Comparison of ENCODE assay signal across 9 cellular contexts in the genomic region with DNA sequence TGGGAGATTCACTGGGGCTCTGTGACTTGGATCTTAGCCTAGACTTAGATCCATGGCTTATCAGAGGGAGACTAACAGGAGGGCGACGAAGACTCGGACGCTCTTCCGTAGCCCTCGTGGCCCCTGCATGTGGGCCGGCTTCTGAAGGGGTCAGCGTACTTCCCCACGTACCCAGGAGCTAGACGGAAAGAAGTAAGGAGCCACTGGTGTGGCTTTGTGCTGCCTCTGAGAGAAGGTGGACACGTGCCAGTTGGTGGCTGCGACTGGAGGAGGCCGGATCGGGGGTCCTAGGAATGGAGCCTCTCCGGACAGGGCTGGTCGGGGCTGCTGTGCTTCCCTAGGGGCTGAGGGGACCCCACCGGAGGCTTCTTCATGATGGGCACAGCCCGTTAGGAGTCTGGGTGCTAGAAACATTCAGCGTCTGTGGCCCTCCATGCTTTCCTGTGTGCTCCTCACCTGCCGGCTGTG. TPM values are rescaled to one million over a fixed set of nuclear protein-coding genes. Genes with fewer than 3 reads are reported as not detected.
DNase-seq lines count a peak whose midpoint lies in the region; ATAC-seq and TF ChIP-seq lines count a peak whose summit lies in the region.
"Had no signal": no experiment of that assay in that cellular context is flagged by ENCODE, and none has a peak within 500 bp of the region (broad histone marks: within the 10 kb centered on the region; RNA-seq: fewer than 3 reads in every experiment).

No MANE protein-coding gene starts in this region.

- no peaks in the 10 kb centered on the region for H3K9me2 ChIP-seq in PC-3 (replicated peaks; ENCODE audit: low read length)

- no peak for TF ChIP-seq CTCF in suprapubic skin (IDR thresholded peaks at IDR 0.05)
- TF ChIP-seq CTCF in PC-3 (conservative IDR thresholded peaks at IDR 0.05; ENCODE audit: low read depth, low read length) = no peak
- TF ChIP-seq CTCF in GM10266 (IDR thresholded peaks at IDR 0.05; ENCODE audit: control insufficient read depth, insufficient read depth, low read depth, missing control alignments) = no peak

- H3K4me3 Mint-ChIP-seq in activated CD4-positive, alpha-beta T cell treated with anti-CD3 and anti-CD28 coated beads for 36 hours = peak overlapping the region; percentile 81

- no peak for ATAC-seq in activated CD4-positive, alpha-beta T cell treated with anti-CD3 and anti-CD28 coated beads for 36 hours
- no peak for ATAC-seq in PC-3

- no peak for TF ChIP-seq EP300 in suprapubic skin (IDR thresholded peaks at IDR 0.05)

- H3K27me3 ChIP-seq in esophagus (ENCODE audit: control insufficient read depth in 1 of 2, insufficient read depth in 2 of 2, low read length in 2 of 2) (no peaks in the 10 kb centered on the region), suprapubic skin (peaks cover 3% of the 10 kb centered on the region), PC-3 (ENCODE audit: low read length) (peaks cover 18% of the 10 kb centered on the region)

- H3K9me3 ChIP-seq in esophagus (ENCODE audit: control insufficient read depth in 2 of 2, insufficient read depth in 1 of 2, low read depth in 1 of 2, low read length in 1 of 2) = no peaks in the 10 kb centered on the region
- no peaks in the 10 kb centered on the region for H3K9me3 ChIP-seq in suprapubic skin
- H3K9me3 ChIP-seq in PC-3 (ENCODE audit: low read length) = no peaks in the 10 kb centered on the region

- H3K4me1 ChIP-seq in esophagus (ENCODE audit: control insufficient read depth in 2 of 2, insufficient read depth in 2 of 2, low read length in 1 of 2) = peaks cover 3 to 6% of the 10 kb centered on the region in 2 donors
- peaks cover 23% of the 10 kb centered on the region for H3K4me1 ChIP-seq in suprapubic skin
- no peaks in the 10 kb centered on the region for H3K4me1 ChIP-seq in PC-3 (ENCODE audit: insufficient read depth, low read length)
- H3K4me1 ChIP-seq: foreskin keratinocyte had no signal

- no peak overlapping the region for H3K9ac ChIP-seq in PC-3 (ENCODE audit: low read length)

- TF ChIP-seq POLR2A in suprapubic skin (IDR thresholded peaks at IDR 0.05) = no peak

- H4K20me1 ChIP-seq in PC-3 (ENCODE audit: low read length) = no peaks in the 10 kb centered on the region

- no peak overlapping the region for H3K4me2 ChIP-seq in PC-3 (ENCODE audit: low read length)

- H3K27me3 Mint-ChIP-seq in activated CD4-positive, alpha-beta T cell treated with anti-CD3 and anti-CD28 coated beads for 36 hours = no peaks in the 10 kb centered on the region

- peak; percentile 45 for DNase-seq in activated CD4-positive, alpha-beta T cell treated with anti-CD3 and anti-CD28 coated beads for 36 hours
- no peak for DNase-seq in activated CD4-positive, alpha-beta T cell treated with anti-CD3 and anti-CD28 coated beads for 1 hour
- DNase-seq in UCSD-AML1 (lab: John Stamatoyannopoulos, UW; ENCODE audit: unreplicated experiment) = peak; percentile 38
- no peak for DNase-seq in suprapubic skin (ENCODE audit: low spot score in 2 of 2)
- DNase-seq in NCI-H1092 (lab: John Stamatoyannopoulos, UW) = no peak
- DNase-seq in PC-3 = no peak
- no peak for DNase-seq in GM10266 (ENCODE audit: extremely low spot score)
- DNase-seq: foreskin keratinocyte had no signal

- no peaks in the 10 kb centered on the region for H3F3A ChIP-seq in PC-3 (ENCODE audit: low read length, unreplicated experiment)

- H3K36me3 ChIP-seq in esophagus (ENCODE audit: control insufficient read depth in 2 of 2, insufficient read depth in 2 of 2, low read length in 1 of 2) (no peaks in the 10 kb centered on the region), suprapubic skin (no peaks in the 10 kb centered on the region), PC-3 (ENCODE audit: low read depth, low read length) (no peaks in the 10 kb centered on the region)

- no peak overlapping the region for H2AFZ ChIP-seq in PC-3 (ENCODE audit: low read length)

- CTCF ChIA-PET in activated CD4-positive, alpha-beta T cell treated with anti-CD3 and anti-CD28 coated beads for 36 hours (lab: Charles Lee) = interaction anchor here (1.2 to 2.3 kb wide), 2 partner anchors 18 to 44 kb away, joined by 5 to 10 read pairs; no protein-coding TSS in a partner anchor
- CTCF ChIA-PET in PC-3 (lab: Charles Lee) = no interaction called here

- H3K4me1 Mint-ChIP-seq in activated CD4-positive, alpha-beta T cell treated with anti-CD3 and anti-CD28 coated beads for 36 hours = peaks cover 70% of the 10 kb centered on the region

- H3K27ac ChIP-seq in esophagus (ENCODE audit: low read depth in 2 of 2, low read length in 1 of 2) (peak overlapping the region; percentile 17 to 21), suprapubic skin (peak overlapping the region; percentile 79), PC-3 (ENCODE audit: low read length) (no peak overlapping the region)
- H3K27ac ChIP-seq: foreskin keratinocyte had no signal

- H3K27ac Mint-ChIP-seq in activated CD4-positive, alpha-beta T cell treated with anti-CD3 and anti-CD28 coated beads for 36 hours = peak overlapping the region; percentile 98

- no peaks in the 10 kb centered on the region for H3K79me2 ChIP-seq in PC-3 (ENCODE audit: low read length)

- WGBS in esophagus, 2 donors = 58 to 69% methylated on average over 20 of the region's 20 CpGs
- WGBS in suprapubic skin = 75% methylated on average over 18 of the region's 20 CpGs

- BruUV-seq in PC-3 (replicated peaks; lab: Mats Ljungman, UMichigan) = no TSS peak

- H3K4me3 ChIP-seq in esophagus (ENCODE audit: low read depth in 1 of 2, low read length in 2 of 2) (peak overlapping the region; percentile 40 to 60), suprapubic skin (peak overlapping the region; percentile 62), PC-3 (ENCODE audit: low read length) (no peak overlapping the region)

- no peaks in the 10 kb centered on the region for H3K9me3 Mint-ChIP-seq in activated CD4-positive, alpha-beta T cell treated with anti-CD3 and anti-CD28 coated beads for 36 hours (ENCODE audit: low read depth)

- POLR2A ChIA-PET in activated CD4-positive, alpha-beta T cell treated with anti-CD3 and anti-CD28 coated beads for 36 hours (lab: Charles Lee) = interaction anchor here (0.9 kb wide), 1 partner anchor 31 kb away, joined by 5 read pairs; no protein-coding TSS in a partner anchor
- POLR2A ChIA-PET in PC-3 (lab: Charles Lee; ENCODE audit: unreplicated experiment) = no interaction called here

- intact Hi-C loops in activated CD4-positive, alpha-beta T cell treated with anti-CD3 and anti-CD28 coated beads for 36 hours (cut with DNase I, micrococcal nuclease) = loop anchor here (2.0 to 5.0 kb wide), 3 partner anchors 30 to 72 kb away; a partner anchor contains a TSS
- intact Hi-C loops in PC-3 (cut with micrococcal nuclease) = no loop called here

- peaks cover 22% of the 10 kb centered on the region for H3K36me3 Mint-ChIP-seq in activated CD4-positive, alpha-beta T cell treated with anti-CD3 and anti-CD28 coated beads for 36 hours (ENCODE audit: low read depth)

RNA-seq across cellular contexts. Expression of a gene that starts 1.0 kb away (rescaled TPM):
- total RNA-seq in activated CD4-positive, alpha-beta T cell treated with anti-CD3 and anti-CD28 coated beads for 36 hours = 10 to 100 TPM; 19.6 to 19.7 TPM
- under 1 TPM; 0.77 to 0.92 TPM for polyA plus RNA-seq in esophagus
- total RNA-seq in suprapubic skin (1 to 10 TPM in 3 of 4 donors, under 1 TPM in 1; 0.95 to 4.5 (median 1.5) TPM), PC-3 (2014; rRNA removed) (0.07 and 0.29 TPM in 2 replicates)

Comparison
In these comparisons a context has a peak if more than half of its experiments do, and no peak if none do; other contexts are left out.
1. DNase-seq: peak in activated CD4-positive, alpha-beta T cell treated with anti-CD3 and anti-CD28 coated beads for 36 hours (single experiment) and UCSD-AML1 (single experiment); none in activated CD4-positive, alpha-beta T cell treated with anti-CD3 and anti-CD28 coated beads for 1 hour (single experiment), suprapubic skin (0 of 2), NCI-H1092 (single experiment), PC-3 (single experiment) and GM10266 (single experiment).